In the genomic region with DNA sequence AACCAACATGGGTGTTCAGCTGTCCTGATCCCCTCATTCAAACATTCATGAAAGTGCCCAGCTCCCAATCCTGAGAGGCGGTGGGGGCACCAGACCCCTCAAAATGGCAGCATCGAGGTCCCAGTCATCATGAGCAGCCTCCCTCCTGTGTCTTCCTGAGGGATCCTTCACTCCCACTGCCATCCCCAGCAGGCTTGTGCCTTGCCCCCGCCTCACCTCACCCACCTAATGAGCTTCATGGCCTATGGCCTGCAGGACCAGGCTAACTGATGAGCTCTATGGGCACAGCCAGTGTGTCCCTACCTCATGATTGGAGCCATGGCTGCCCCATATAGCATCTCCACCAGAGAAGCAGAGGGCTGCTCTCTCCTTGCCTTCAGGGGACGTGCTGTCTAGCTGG, we compare ENCODE assay signal across 26 cellular contexts. TPM values are rescaled to one million over a fixed set of nuclear protein-coding genes. Genes with fewer than 3 reads are reported as not detected.
DNase-seq lines count a peak whose midpoint lies in the region; ATAC-seq, FAIRE-seq and TF ChIP-seq lines count a peak whose summit lies in the region.
"Had no signal": no experiment of that assay in that cellular context is flagged by ENCODE, and none has a peak within 500 bp of the region (broad histone marks: within the 10 kb centered on the region; RNA-seq: fewer than 3 reads in every experiment).

No MANE protein-coding gene starts in this region.

- no peak overlapping the region for H4K8ac ChIP-seq in H1 (ENCODE audit: extremely low read depth, insufficient read depth, low read length)

- H3K4me1 ChIP-seq in left ventricle myocardium inferior (peaks cover 17% of the 10 kb centered on the region), H1 (replicated peaks in 1 of 4; ENCODE audit: control insufficient read depth in 3 of 4, insufficient read depth in 4 of 4, low read length in 3 of 4) (peaks cover 0 to 14% (median 3%) of the 10 kb centered on the region in 4 experiments; a peak in 3 of 7 replicates)
- H3K4me1 ChIP-seq: BLaER1 had no signal

- H2BK20ac ChIP-seq in H1 (ENCODE audit: low read length), result no peak overlapping the region

- H3K27ac Mint-ChIP-seq in nephron, result peak overlapping the region; percentile 92 to 98 (median 94)
- H3K27ac Mint-ChIP-seq in stimulated activated effector memory CD8-positive, alpha-beta T cell treated with anti-CD3 and anti-CD28 coated beads, Interleukin-12 subunit alpha, Interleukin-12 subunit beta, amount 100 ng/mL, for 72 hours, result no peak overlapping the region
- no peak overlapping the region for H3K27ac Mint-ChIP-seq in endothelial cell (ENCODE audit: unreplicated experiment)
- H3K27ac Mint-ChIP-seq: B cell; CD4-positive, CD25-positive, alpha-beta regulatory T cell; CD8-positive, alpha-beta T cell; H9 had no signal

- H3K27ac ChIP-seq in left ventricle myocardium inferior (replicated peaks), result peak overlapping the region; percentile 60
- no peak overlapping the region for H3K27ac ChIP-seq in H1 (ENCODE audit: low read depth, low read length)
- H3K27ac ChIP-seq: 22Rv1, BLaER1, C4-2B, GM23248 had no signal

- CTCF ChIA-PET in H1 (lab: Charles Lee; ENCODE audit: partially characterized antibody), result interaction anchor here (0.9 to 2.1 kb wide), 5 partner anchors 10 to 97 kb away, joined by 3 to 9 read pairs (median 4); no protein-coding TSS in a partner anchor

- H3K4me3 Mint-ChIP-seq in nephron, result no peak overlapping the region
- H3K4me3 Mint-ChIP-seq in stimulated activated effector memory CD8-positive, alpha-beta T cell treated with anti-CD3 and anti-CD28 coated beads, Interleukin-12 subunit alpha, Interleukin-12 subunit beta, amount 100 ng/mL, for 72 hours, result no peak overlapping the region
- no peak overlapping the region for H3K4me3 Mint-ChIP-seq in endothelial cell (ENCODE audit: unreplicated experiment)
- H3K4me3 Mint-ChIP-seq: B cell; CD4-positive, CD25-positive, alpha-beta regulatory T cell; CD8-positive, alpha-beta T cell; H9 had no signal

- H3K23me2 ChIP-seq in H1 (ENCODE audit: low read depth, low read length), result no peaks in the 10 kb centered on the region

- H2BK15ac ChIP-seq in H1 (ENCODE audit: low read length), result no peak overlapping the region

- no peak overlapping the region for H4K91ac ChIP-seq in H1 (replicated peaks; ENCODE audit: insufficient read length, low read length)

- 84% methylated on average over 4 of the region's 4 CpGs; no CpG with 5 or more reads in 1 of the 2 experiments for WGBS in H1 (ENCODE audit: extremely low coverage in 1 of 2, insufficient coverage in 1 of 2, insufficient read length in 1 of 2, insufficient replicate concordance in 2 of 2, low coverage in 1 of 2, low lambda C conversion rate in 2 of 2, missing lambda C conversion rate in 1 of 2), 2 experiments

- no peak overlapping the region for H3K14ac ChIP-seq in H1 (ENCODE audit: insufficient read length)

- H2BK12ac ChIP-seq in H1 (ENCODE audit: low read depth, low read length), result 0 out of 2 replicates have a peak overlapping the region, but pooled peaks have one; percentile 11

- H3K79me2 ChIP-seq in H1 (ENCODE audit: control insufficient read depth in 1 of 2, insufficient read depth in 2 of 2, low read length in 2 of 2), result no peaks in the 10 kb centered on the region

- peaks cover 4% of the 10 kb centered on the region for H3K36me3 Mint-ChIP-seq in nephron (ENCODE audit: low read depth)
- H3K36me3 Mint-ChIP-seq in stimulated activated effector memory CD8-positive, alpha-beta T cell treated with anti-CD3 and anti-CD28 coated beads, Interleukin-12 subunit alpha, Interleukin-12 subunit beta, amount 100 ng/mL, for 72 hours, result no peaks in the 10 kb centered on the region
- no peaks in the 10 kb centered on the region for H3K36me3 Mint-ChIP-seq in endothelial cell (ENCODE audit: low read depth, unreplicated experiment)
- H3K36me3 Mint-ChIP-seq: CD4-positive, CD25-positive, alpha-beta regulatory T cell; CD8-positive, alpha-beta T cell had no signal

- H3K27me3 ChIP-seq in left ventricle myocardium inferior (ENCODE audit: low read depth) (peaks cover 13% of the 10 kb centered on the region), H1 (replicated peaks in 1 of 4; ENCODE audit: control insufficient read depth in 3 of 4, extremely low read depth in 1 of 4, insufficient read depth in 3 of 4, low read length in 3 of 4) (no peaks in the 10 kb centered on the region)
- H3K27me3 ChIP-seq: BLaER1 had no signal

- H3K9me3 ChIP-seq in left ventricle myocardium inferior (replicated peaks) (no peaks in the 10 kb centered on the region), H1 (ENCODE audit: insufficient read depth in 2 of 2, low read depth in 1 of 2, low read length in 1 of 2) (peaks cover 0 to 7% of the 10 kb centered on the region in 2 experiments; a peak in 3 of 4 replicates)
- H3K9me3 ChIP-seq: BLaER1 had no signal

- POLR2A ChIA-PET in H1 (lab: Charles Lee; ENCODE audit: partially characterized antibody), result no interaction called here

- H3K18ac ChIP-seq in H1 (ENCODE audit: extremely low read depth, low read length), result no peak overlapping the region

- TF ChIP-seq POLR2A in H1 (IDR thresholded peaks at IDR 0.05; ENCODE audit: control extremely low read depth in 1 of 2, low read depth in 2 of 2, low read length in 2 of 2), result no peak

- H3K36me3 ChIP-seq in left ventricle myocardium inferior (no peaks in the 10 kb centered on the region), H1 (ENCODE audit: control insufficient read depth in 2 of 4, insufficient read depth in 4 of 4, low read length in 3 of 4) (no peaks in the 10 kb centered on the region)
- H3K36me3 ChIP-seq: BLaER1 had no signal

- TF ChIP-seq CTCF in left ventricle myocardium inferior (IDR thresholded peaks at IDR 0.05; ENCODE audit: borderline replicate concordance) (no peak), H1 (IDR thresholded peaks at IDR 0.05; ENCODE audit: control extremely low read depth in 1 of 3, insufficient read depth in 1 of 3, low read depth in 1 of 3, low read length in 3 of 3) (no peak), nephron (IDR thresholded peaks at IDR 0.05; ENCODE audit: unreplicated experiment in 3 of 3) (no peak), endothelial cell (IDR thresholded peaks at IDR 0.05; ENCODE audit: unreplicated experiment) (no peak)

- no peaks in the 10 kb centered on the region for H4K20me1 ChIP-seq in H1 (replicated peaks in 1 of 2; ENCODE audit: control insufficient read depth in 1 of 2, insufficient read depth in 2 of 2, low read length in 2 of 2)
- H4K20me1 ChIP-seq: BLaER1 had no signal

- no peak overlapping the region for H2BK5ac ChIP-seq in H1 (ENCODE audit: low read depth, low read length)

- no peak for TF ChIP-seq RAD21 in H1 (IDR thresholded peaks at IDR 0.05 in 1 of 2, conservative IDR thresholded peaks at IDR 0.05 in 1 of 2; ENCODE audit: low read depth in 2 of 2, low read length in 2 of 2)

- peaks cover 4% of the 10 kb centered on the region for H3K9me3 Mint-ChIP-seq in nephron
- peaks cover 3% of the 10 kb centered on the region for H3K9me3 Mint-ChIP-seq in stimulated activated effector memory CD8-positive, alpha-beta T cell treated with anti-CD3 and anti-CD28 coated beads, Interleukin-12 subunit alpha, Interleukin-12 subunit beta, amount 100 ng/mL, for 72 hours
- no peaks in the 10 kb centered on the region for H3K9me3 Mint-ChIP-seq in endothelial cell (ENCODE audit: unreplicated experiment)
- H3K9me3 Mint-ChIP-seq: CD8-positive, alpha-beta T cell had no signal

- no peak overlapping the region for H2BK120ac ChIP-seq in H1 (replicated peaks; ENCODE audit: low read depth, low read length)

- no peak overlapping the region for H4K5ac ChIP-seq in H1 (ENCODE audit: insufficient read length, low read depth, low read length)

- no peak overlapping the region for H3K23ac ChIP-seq in H1 (ENCODE audit: insufficient read length)

- no peak overlapping the region for H3K56ac ChIP-seq in H1 (replicated peaks; ENCODE audit: insufficient read length, low read depth, low read length)

- no peak for DNase-seq in left ventricle myocardium inferior
- DNase-seq in cardiac septum (ENCODE audit: low spot score), result no peak
- no peak for DNase-seq in H1 (ENCODE audit: low read depth in 1 of 2, low spot score in 2 of 2)
- DNase-seq in stimulated activated effector memory CD8-positive, alpha-beta T cell treated with anti-CD3 and anti-CD28 coated beads, Interleukin-12 subunit alpha, Interleukin-12 subunit beta, amount 100 ng/mL, for 72 hours (ENCODE audit: low spot score in 2 of 2), result no peak
- DNase-seq in endothelial cell (ENCODE audit: low spot score), result no peak
- DNase-seq in NCI-H2227 (lab: John Stamatoyannopoulos, UW; ENCODE audit: unreplicated experiment), result no peak
- DNase-seq in activated effector memory CD4-positive, alpha-beta T cell treated with anti-CD3 and anti-CD28 coated beads, Interleukin-2, amount 50 U/mL, for 16 hours, result no peak
- DNase-seq: CD4-positive, CD25-positive, alpha-beta regulatory T cell; CD8-positive, alpha-beta T cell; DMS 273 treated with DMSO at 0.1 percent for 48 hours; DMS79; EL; GDM1; GM23248; H9 had no signal

- no peaks in the 10 kb centered on the region for H3K27me3 Mint-ChIP-seq in nephron (ENCODE audit: low read depth)
- H3K27me3 Mint-ChIP-seq in endothelial cell (ENCODE audit: unreplicated experiment), result peaks cover 8% of the 10 kb centered on the region

- no peak for TF ChIP-seq EP300 in H1 (IDR thresholded peaks at IDR 0.05; ENCODE audit: borderline replicate concordance in 1 of 2, low read depth in 2 of 2, low read length in 2 of 2)

- no peak overlapping the region for H2AK5ac ChIP-seq in H1 (ENCODE audit: low read depth, low read length)

- ATAC-seq in stimulated activated effector memory CD8-positive, alpha-beta T cell treated with anti-CD3 and anti-CD28 coated beads, Interleukin-12 subunit alpha, Interleukin-12 subunit beta, amount 100 ng/mL, for 72 hours, result peak; percentile 20
- ATAC-seq: CD8-positive, alpha-beta T cell; GM12878; HCT116 had no signal

- intact Hi-C loops in left ventricle myocardium inferior (cut with micrococcal nuclease) (no loop called here), cardiac septum (cut with DNase I) (no loop called here)

- H3K4me3 ChIP-seq in left ventricle myocardium inferior, result no peak overlapping the region
- H3K4me3 ChIP-seq in H1 (ENCODE audit: extremely low read depth in 1 of 4, insufficient read depth in 2 of 4, low read depth in 3 of 4, low read length in 4 of 4), result no peak overlapping the region
- H3K4me3 ChIP-seq: BLaER1, GM12878, GM23248 had no signal

- H3K4me1 Mint-ChIP-seq in nephron, result peaks cover 78% of the 10 kb centered on the region
- H3K4me1 Mint-ChIP-seq in stimulated activated effector memory CD8-positive, alpha-beta T cell treated with anti-CD3 and anti-CD28 coated beads, Interleukin-12 subunit alpha, Interleukin-12 subunit beta, amount 100 ng/mL, for 72 hours, result no peaks in the 10 kb centered on the region
- no peaks in the 10 kb centered on the region for H3K4me1 Mint-ChIP-seq in endothelial cell (ENCODE audit: unreplicated experiment)
- H3K4me1 Mint-ChIP-seq: B cell; CD4-positive, CD25-positive, alpha-beta regulatory T cell had no signal

- no peak overlapping the region for H3K9ac ChIP-seq in H1 (replicated peaks in 1 of 4; ENCODE audit: extremely low read depth in 1 of 4, low read depth in 3 of 4, low read length in 3 of 4)
- H3K9ac ChIP-seq: BLaER1, GM23248 had no signal

- no peak for FAIRE-seq in H1 (lab: Jason Lieb, UNC)
- FAIRE-seq: A204.1, D721Med, GM12878, GM19239 had no signal

- H3K4ac ChIP-seq in H1 (replicated peaks; ENCODE audit: insufficient read length, low read depth, low read length), result no peak overlapping the region

- no peak overlapping the region for H2AFZ ChIP-seq in H1 (ENCODE audit: low read length)
- H2AFZ ChIP-seq: GM23248 had no signal

- H3K4me2 ChIP-seq in H1 (ENCODE audit: insufficient read depth in 1 of 2, low read depth in 2 of 2, low read length in 2 of 2), result no peak overlapping the region
- H3K4me2 ChIP-seq: BLaER1 had no signal

- H3K79me1 ChIP-seq in H1 (ENCODE audit: low read depth, low read length), result no peaks in the 10 kb centered on the region

RNA-seq across cellular contexts. Expression of a gene that starts 47.3 kb away (rescaled TPM):
- total RNA-seq in left ventricle myocardium inferior (0.05 TPM), cardiac septum (0.11 TPM), endothelial cell (ENCODE audit: unreplicated experiment) (0.31 TPM)
- total RNA-seq in H1 (2021; fragmentation: NEBNext Ultra II Directional; extraction: Animal tissue kit (Norgen Biotek cat#: 25700)), result 0.06 TPM in 1 of 2 replicates, not detected in the other
- 0.06 TPM in 2 replicates for polyA plus RNA-seq in H1 (2011; rRNA removed)
- polyA plus RNA-seq in H1 (2011; cell fraction: cytosol; rRNA removed), result 0.05 TPM
- polyA plus RNA-seq in H1 (2011; cell fraction: nucleus; rRNA removed), result 0.04 TPM
- polyA plus RNA-seq in H1 (2012, experiment 1 of 2), result 0.05 TPM in 1 of 4 replicates, not detected in the others
- not detected for polyA plus RNA-seq in H1 (2012, experiment 2 of 2)
- 0.06 TPM for polyA plus RNA-seq in H1 (2013, experiment 1 of 2)
- polyA plus RNA-seq in H1 (2013, experiment 2 of 2), result 0.09 TPM
- 0.12 and 0.28 TPM in 2 replicates for polyA minus RNA-seq in H1 (2011; rRNA and poly(A)+ RNA removed)
- polyA minus RNA-seq in H1 (2011; cell fraction: cytosol; rRNA and poly(A)+ RNA removed), result not detected
- not detected for polyA minus RNA-seq in H1 (2011; cell fraction: nucleus; rRNA and poly(A)+ RNA removed)
- total RNA-seq: CD8-positive, alpha-beta T cell had no signal
- polyA plus RNA-seq: AG04450, GM23248 had no signal

Comparison
In these comparisons a context has a peak if more than half of its experiments do, and no peak if none do; other contexts are left out.
1. H3K27ac Mint-ChIP-seq: peak in nephron (3 of 3); none in stimulated activated effector memory CD8-positive, alpha-beta T cell treated with anti-CD3 and anti-CD28 coated beads, Interleukin-12 subunit alpha, Interleukin-12 subunit beta, amount 100 ng/mL, for 72 hours (single experiment) and endothelial cell (single experiment).